ENCODE assay signal across 1 cellular context in the genomic region with DNA sequence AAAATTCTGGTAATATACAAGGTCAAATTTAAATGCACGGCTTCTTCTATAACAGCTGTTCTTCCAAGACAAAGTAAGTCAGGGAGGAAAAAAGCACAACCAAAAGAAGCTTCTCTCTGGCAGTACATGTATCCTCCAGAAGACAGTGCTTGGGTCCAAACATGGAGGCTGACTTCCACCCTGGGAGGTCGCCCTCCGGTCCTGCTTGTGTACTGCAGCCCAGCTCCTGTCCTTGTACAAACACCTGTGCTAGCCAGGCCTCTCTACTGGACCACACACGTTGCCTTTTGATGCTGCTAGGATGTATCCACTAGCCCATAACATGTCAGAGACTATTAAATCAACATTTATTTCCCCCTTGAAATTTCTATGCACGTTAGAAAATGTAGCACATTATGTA.
TF ChIP-seq lines count a peak whose summit lies in the region.

No MANE protein-coding gene starts in this region.

TF ChIP-seq in K562, 482 proteins besides CTCF, POLR2A, EP300 and RAD21:
- TF ChIP-seq, protein P1, sequence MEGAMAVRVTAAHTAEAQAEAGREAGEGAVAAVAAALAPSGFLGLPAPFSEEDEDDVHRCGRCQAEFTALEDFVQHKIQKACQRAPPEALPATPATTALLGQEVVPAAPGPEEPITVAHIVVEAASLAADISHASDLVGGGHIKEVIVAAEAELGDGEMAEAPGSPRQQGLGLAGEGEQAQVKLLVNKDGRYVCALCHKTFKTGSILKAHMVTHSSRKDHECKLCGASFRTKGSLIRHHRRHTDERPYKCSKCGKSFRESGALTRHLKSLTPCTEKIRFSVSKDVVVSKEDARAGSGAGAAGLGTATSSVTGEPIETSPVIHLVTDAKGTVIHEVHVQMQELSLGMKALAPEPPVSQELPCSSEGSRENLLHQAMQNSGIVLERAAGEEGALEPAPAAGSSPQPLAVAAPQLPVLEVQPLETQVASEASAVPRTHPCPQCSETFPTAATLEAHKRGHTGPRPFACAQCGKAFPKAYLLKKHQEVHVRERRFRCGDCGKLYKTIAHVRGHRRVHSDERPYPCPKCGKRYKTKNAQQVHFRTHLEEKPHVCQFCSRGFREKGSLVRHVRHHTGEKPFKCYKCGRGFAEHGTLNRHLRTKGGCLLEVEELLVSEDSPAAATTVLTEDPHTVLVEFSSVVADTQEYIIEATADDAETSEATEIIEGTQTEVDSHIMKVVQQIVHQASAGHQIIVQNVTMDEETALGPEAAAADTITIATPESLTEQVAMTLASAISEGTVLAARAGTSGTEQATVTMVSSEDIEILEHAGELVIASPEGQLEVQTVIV (CRISPR knock-in tag; IDR thresholded peaks at IDR 0.05; ENCODE audit: borderline replicate concordance), result no peak
- TF ChIP-seq TBP (optimal IDR thresholded peaks at IDR 0.05; ENCODE audit: low read depth, low read length) (no peak), CC2D1A (IDR thresholded peaks at IDR 0.05) (no peak), POLR3A (IDR thresholded peaks at IDR 0.05; ENCODE audit: borderline replicate concordance, extremely low read depth, insufficient read depth, insufficient read length) (no peak), HEY1 (CRISPR knock-in tag; IDR thresholded peaks at IDR 0.05; ENCODE audit: borderline replicate concordance) (no peak), ZNF124 (CRISPR knock-in tag; IDR thresholded peaks at IDR 0.05) (no peak)
- TF ChIP-seq, protein P2, sequence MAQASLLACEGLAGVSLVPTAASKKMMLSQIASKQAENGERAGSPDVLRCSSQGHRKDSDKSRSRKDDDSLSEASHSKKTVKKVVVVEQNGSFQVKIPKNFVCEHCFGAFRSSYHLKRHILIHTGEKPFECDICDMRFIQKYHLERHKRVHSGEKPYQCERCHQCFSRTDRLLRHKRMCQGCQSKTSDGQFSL (CRISPR knock-in tag; IDR thresholded peaks at IDR 0.05), result no peak
- TF ChIP-seq, protein P2 (tag; IDR thresholded peaks at IDR 0.05), result no peak
- TF ChIP-seq, protein P3, sequence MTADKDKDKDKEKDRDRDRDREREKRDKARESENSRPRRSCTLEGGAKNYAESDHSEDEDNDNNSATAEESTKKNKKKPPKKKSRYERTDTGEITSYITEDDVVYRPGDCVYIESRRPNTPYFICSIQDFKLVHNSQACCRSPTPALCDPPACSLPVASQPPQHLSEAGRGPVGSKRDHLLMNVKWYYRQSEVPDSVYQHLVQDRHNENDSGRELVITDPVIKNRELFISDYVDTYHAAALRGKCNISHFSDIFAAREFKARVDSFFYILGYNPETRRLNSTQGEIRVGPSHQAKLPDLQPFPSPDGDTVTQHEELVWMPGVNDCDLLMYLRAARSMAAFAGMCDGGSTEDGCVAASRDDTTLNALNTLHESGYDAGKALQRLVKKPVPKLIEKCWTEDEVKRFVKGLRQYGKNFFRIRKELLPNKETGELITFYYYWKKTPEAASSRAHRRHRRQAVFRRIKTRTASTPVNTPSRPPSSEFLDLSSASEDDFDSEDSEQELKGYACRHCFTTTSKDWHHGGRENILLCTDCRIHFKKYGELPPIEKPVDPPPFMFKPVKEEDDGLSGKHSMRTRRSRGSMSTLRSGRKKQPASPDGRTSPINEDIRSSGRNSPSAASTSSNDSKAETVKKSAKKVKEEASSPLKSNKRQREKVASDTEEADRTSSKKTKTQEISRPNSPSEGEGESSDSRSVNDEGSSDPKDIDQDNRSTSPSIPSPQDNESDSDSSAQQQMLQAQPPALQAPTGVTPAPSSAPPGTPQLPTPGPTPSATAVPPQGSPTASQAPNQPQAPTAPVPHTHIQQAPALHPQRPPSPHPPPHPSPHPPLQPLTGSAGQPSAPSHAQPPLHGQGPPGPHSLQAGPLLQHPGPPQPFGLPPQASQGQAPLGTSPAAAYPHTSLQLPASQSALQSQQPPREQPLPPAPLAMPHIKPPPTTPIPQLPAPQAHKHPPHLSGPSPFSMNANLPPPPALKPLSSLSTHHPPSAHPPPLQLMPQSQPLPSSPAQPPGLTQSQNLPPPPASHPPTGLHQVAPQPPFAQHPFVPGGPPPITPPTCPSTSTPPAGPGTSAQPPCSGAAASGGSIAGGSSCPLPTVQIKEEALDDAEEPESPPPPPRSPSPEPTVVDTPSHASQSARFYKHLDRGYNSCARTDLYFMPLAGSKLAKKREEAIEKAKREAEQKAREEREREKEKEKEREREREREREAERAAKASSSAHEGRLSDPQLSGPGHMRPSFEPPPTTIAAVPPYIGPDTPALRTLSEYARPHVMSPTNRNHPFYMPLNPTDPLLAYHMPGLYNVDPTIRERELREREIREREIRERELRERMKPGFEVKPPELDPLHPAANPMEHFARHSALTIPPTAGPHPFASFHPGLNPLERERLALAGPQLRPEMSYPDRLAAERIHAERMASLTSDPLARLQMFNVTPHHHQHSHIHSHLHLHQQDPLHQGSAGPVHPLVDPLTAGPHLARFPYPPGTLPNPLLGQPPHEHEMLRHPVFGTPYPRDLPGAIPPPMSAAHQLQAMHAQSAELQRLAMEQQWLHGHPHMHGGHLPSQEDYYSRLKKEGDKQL (CRISPR knock-in tag; IDR thresholded peaks at IDR 0.05; ENCODE audit: borderline replicate concordance), result no peak
